In genomic region chr15:43800286-43801136, GRCh38 we compare ENCODE assay signal across 8 cellular contexts. TPM values are rescaled to one million over a fixed set of nuclear protein-coding genes. Genes with fewer than 3 reads are reported as not detected.
DNase-seq lines count a peak whose midpoint lies in the region; ATAC-seq, FAIRE-seq and TF ChIP-seq lines count a peak whose summit lies in the region.

Gene HYPK (plus strand): TSS chr15:43800599. CDS start chr15:43800623, 24 bp downstream.

- no peak for FAIRE-seq in A549 (lab: Jason Lieb, UNC)

- H3K27ac ChIP-seq in A549 = peak within 1 kb of the TSS; percentile 89 to 90

- peaks cover 20% of the 10 kb centered on the region; the same call in 2 of the 3 replicates for H3K4me1 ChIP-seq in A549

- no peak for TF ChIP-seq EP300 in A549 (IDR thresholded peaks at IDR 0.05)

- H3K4me3 ChIP-seq in A549 = peak within 1 kb of the TSS; percentile 89

- CTCF ChIA-PET in A549 (lab: Yijun Ruan, JAX) = interaction anchor here (0.9 kb wide), 1 partner anchor 21 kb away, joined by 3 read pairs; no protein-coding TSS in a partner anchor

- POLR2A ChIA-PET in A549 (lab: Yijun Ruan, JAX) = interaction anchor here (0.7 to 1.5 kb wide), 6 partner anchors 8 to 736 kb away, joined by 3 to 7 read pairs (median 4); partner anchors contain the start of genes EIF3J, ELL3, MFAP1 and SERF2

- H3K4me2 ChIP-seq in A549 = peak within 1 kb of the TSS; percentile 82

- ATAC-seq in A549 (peak; percentile 92), GM18861 (IDR thresholded peaks at IDR 0.05; ENCODE audit: unreplicated experiment) (peak; percentile 76), HG03103 (IDR thresholded peaks at IDR 0.05; ENCODE audit: low read depth, unreplicated experiment) (peak; percentile 86)

- WGBS in A549 (ENCODE audit: missing lambda C conversion rate) = 11% methylated on average over 42 of the region's 44 CpGs

- no peak for TF ChIP-seq CTCF in A549 (IDR thresholded peaks at IDR 0.05)

- no peaks in the 10 kb centered on the region for H3K9me3 ChIP-seq in A549

- peak; percentile 68 for TF ChIP-seq POLR2A in A549 (IDR thresholded peaks at IDR 0.05; ENCODE audit: low read length)

- no peak for TF ChIP-seq RAD21 in A549 (conservative IDR thresholded peaks at IDR 0.05 in 1 of 2, IDR thresholded peaks at IDR 0.05 in 1 of 2)

- DNase-seq in A549 (ENCODE audit: low read depth in 1 of 2, low spot score in 1 of 2) = peak; percentile 63 to 79
- peak; percentile 46 for DNase-seq in NCI-H345 treated with DMSO at 0.1 percent for 48 hours (lab: John Stamatoyannopoulos, UW; ENCODE audit: unreplicated experiment)
- peak; percentile 84 for DNase-seq in activated CD4-positive, CD25-positive, alpha-beta regulatory T cell treated with anti-CD3 and anti-CD28 coated beads, Interleukin-2, amount 50 U/mL, for 16 hours (ENCODE audit: low read depth, low spot score)
- DNase-seq in central memory CD4-positive, alpha-beta T cell = peak; percentile 89
- peak; percentile 94 for DNase-seq in islet precursor cell
- DNase-seq in stimulated activated CD4-positive, alpha-beta T cell treated with anti-CD3 and anti-CD28 coated beads, Interleukin-12 subunit alpha, Interleukin-12 subunit beta, amount 100 ng/mL, for 48 hours (ENCODE audit: low read depth in 2 of 3, low spot score in 1 of 3) = peak; percentile 75 to 88 (median 86)

TF ChIP-seq in A549, 52 proteins besides CTCF, POLR2A, EP300 and RAD21 (continues in another document):
- TF ChIP-seq FOXS1 (CRISPR knock-in tag; IDR thresholded peaks at IDR 0.05) = no peak
- TF ChIP-seq NPAS2 (CRISPR knock-in tag; IDR thresholded peaks at IDR 0.05; ENCODE audit: borderline replicate concordance) = no peak
- TF ChIP-seq SREBF2 (IDR thresholded peaks at IDR 0.05) = no peak
- no peak for TF ChIP-seq BHLHE40 (IDR thresholded peaks at IDR 0.05; ENCODE audit: low read depth, low read length)
- no peak for TF ChIP-seq NFE2L2 (conservative IDR thresholded peaks at IDR 0.05; ENCODE audit: low read length)
- no peak for TF ChIP-seq CHD2 (IDR thresholded peaks at IDR 0.05; ENCODE audit: low read length, partially characterized antibody)
- no peak for TF ChIP-seq SMC3 (IDR thresholded peaks at IDR 0.05)
- TF ChIP-seq, protein P1, sequence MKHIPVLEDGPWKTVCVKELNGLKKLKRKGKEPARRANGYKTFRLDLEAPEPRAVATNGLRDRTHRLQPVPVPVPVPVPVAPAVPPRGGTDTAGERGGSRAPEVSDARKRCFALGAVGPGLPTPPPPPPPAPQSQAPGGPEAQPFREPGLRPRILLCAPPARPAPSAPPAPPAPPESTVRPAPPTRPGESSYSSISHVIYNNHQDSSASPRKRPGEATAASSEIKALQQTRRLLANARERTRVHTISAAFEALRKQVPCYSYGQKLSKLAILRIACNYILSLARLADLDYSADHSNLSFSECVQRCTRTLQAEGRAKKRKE (CRISPR knock-in tag; IDR thresholded peaks at IDR 0.05; ENCODE audit: low read depth) = no peak
- TF ChIP-seq RARB (CRISPR knock-in tag; IDR thresholded peaks at IDR 0.05) = no peak
- TF ChIP-seq ZSCAN20 (CRISPR knock-in tag; IDR thresholded peaks at IDR 0.05) = no peak
- TF ChIP-seq ZC3H11A (IDR thresholded peaks at IDR 0.05) = no peak
- TF ChIP-seq, protein P2, sequence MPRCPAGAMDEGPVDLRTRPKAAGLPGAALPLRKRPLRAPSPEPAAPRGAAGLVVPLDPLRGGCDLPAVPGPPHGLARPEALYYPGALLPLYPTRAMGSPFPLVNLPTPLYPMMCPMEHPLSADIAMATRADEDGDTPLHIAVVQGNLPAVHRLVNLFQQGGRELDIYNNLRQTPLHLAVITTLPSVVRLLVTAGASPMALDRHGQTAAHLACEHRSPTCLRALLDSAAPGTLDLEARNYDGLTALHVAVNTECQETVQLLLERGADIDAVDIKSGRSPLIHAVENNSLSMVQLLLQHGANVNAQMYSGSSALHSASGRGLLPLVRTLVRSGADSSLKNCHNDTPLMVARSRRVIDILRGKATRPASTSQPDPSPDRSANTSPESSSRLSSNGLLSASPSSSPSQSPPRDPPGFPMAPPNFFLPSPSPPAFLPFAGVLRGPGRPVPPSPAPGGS (IDR thresholded peaks at IDR 0.05) = peak; percentile 45; the same call in 1 of the 3 replicates
- TF ChIP-seq HES2 (IDR thresholded peaks at IDR 0.05) = no peak
- TF ChIP-seq, protein P3, sequence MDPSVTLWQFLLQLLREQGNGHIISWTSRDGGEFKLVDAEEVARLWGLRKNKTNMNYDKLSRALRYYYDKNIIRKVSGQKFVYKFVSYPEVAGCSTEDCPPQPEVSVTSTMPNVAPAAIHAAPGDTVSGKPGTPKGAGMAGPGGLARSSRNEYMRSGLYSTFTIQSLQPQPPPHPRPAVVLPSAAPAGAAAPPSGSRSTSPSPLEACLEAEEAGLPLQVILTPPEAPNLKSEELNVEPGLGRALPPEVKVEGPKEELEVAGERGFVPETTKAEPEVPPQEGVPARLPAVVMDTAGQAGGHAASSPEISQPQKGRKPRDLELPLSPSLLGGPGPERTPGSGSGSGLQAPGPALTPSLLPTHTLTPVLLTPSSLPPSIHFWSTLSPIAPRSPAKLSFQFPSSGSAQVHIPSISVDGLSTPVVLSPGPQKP (IDR thresholded peaks at IDR 0.05; ENCODE audit: low read depth, low read length) = no peak
- TF ChIP-seq, protein P4, sequence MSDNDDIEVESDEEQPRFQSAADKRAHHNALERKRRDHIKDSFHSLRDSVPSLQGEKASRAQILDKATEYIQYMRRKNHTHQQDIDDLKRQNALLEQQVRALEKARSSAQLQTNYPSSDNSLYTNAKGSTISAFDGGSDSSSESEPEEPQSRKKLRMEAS (IDR thresholded peaks at IDR 0.05) = peak; percentile 68
- no peak for TF ChIP-seq ESRRA (IDR thresholded peaks at IDR 0.05; ENCODE audit: borderline replicate concordance, low read length)
- TF ChIP-seq, protein P5, sequence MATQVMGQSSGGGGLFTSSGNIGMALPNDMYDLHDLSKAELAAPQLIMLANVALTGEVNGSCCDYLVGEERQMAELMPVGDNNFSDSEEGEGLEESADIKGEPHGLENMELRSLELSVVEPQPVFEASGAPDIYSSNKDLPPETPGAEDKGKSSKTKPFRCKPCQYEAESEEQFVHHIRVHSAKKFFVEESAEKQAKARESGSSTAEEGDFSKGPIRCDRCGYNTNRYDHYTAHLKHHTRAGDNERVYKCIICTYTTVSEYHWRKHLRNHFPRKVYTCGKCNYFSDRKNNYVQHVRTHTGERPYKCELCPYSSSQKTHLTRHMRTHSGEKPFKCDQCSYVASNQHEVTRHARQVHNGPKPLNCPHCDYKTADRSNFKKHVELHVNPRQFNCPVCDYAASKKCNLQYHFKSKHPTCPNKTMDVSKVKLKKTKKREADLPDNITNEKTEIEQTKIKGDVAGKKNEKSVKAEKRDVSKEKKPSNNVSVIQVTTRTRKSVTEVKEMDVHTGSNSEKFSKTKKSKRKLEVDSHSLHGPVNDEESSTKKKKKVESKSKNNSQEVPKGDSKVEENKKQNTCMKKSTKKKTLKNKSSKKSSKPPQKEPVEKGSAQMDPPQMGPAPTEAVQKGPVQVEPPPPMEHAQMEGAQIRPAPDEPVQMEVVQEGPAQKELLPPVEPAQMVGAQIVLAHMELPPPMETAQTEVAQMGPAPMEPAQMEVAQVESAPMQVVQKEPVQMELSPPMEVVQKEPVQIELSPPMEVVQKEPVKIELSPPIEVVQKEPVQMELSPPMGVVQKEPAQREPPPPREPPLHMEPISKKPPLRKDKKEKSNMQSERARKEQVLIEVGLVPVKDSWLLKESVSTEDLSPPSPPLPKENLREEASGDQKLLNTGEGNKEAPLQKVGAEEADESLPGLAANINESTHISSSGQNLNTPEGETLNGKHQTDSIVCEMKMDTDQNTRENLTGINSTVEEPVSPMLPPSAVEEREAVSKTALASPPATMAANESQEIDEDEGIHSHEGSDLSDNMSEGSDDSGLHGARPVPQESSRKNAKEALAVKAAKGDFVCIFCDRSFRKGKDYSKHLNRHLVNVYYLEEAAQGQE (IDR thresholded peaks at IDR 0.05) = no peak
- no peak for TF ChIP-seq MAZ (IDR thresholded peaks at IDR 0.05; ENCODE audit: borderline replicate concordance, low read depth, low read length)
- no peak for TF ChIP-seq CBX2 (IDR thresholded peaks at IDR 0.05; ENCODE audit: borderline replicate concordance, low read depth)
- no peak for TF ChIP-seq RFX5 (IDR thresholded peaks at IDR 0.05)
- no peak for TF ChIP-seq GATA3 (IDR thresholded peaks at IDR 0.05; ENCODE audit: borderline replicate concordance)
- TF ChIP-seq KDM5A (IDR thresholded peaks at IDR 0.05) = peak; percentile 49; the same call in 1 of the 2 replicates
- no peak for TF ChIP-seq HOXB13 (CRISPR knock-in tag; IDR thresholded peaks at IDR 0.05; ENCODE audit: low read depth)
- TF ChIP-seq JUN (IDR thresholded peaks at IDR 0.05) = peak in 1 of 2 experiments; percentile 76; a peak in 2 of 5 replicates
- TF ChIP-seq RCOR1 (IDR thresholded peaks at IDR 0.05; ENCODE audit: low read depth, low read length) = no peak
- TF ChIP-seq HMGXB4 (CRISPR knock-in tag; IDR thresholded peaks at IDR 0.05; ENCODE audit: borderline replicate concordance) = no peak
- no peak for TF ChIP-seq HEYL (CRISPR knock-in tag; IDR thresholded peaks at IDR 0.05)

RNA-seq across cellular contexts. Expression of gene HYPK, which starts in this region (rescaled TPM):
- polyA plus RNA-seq in A549 (2011; rRNA removed) (10.7 and 21.0 TPM in 2 replicates), A549 (2017; fragmentation: RNase III; extraction: RNeasy Plus Mini Kit Qiagen cat#74134 plus additional on column Dnase treatment) (45.5 to 80.8 TPM (median 66.5 TPM) in 3 replicates)
- 6.1 and 8.8 TPM in 2 replicates for polyA plus RNA-seq in A549 (2012; cell fraction: cytosol; rRNA removed)
- 3.7 and 6.0 TPM in 2 replicates for polyA plus RNA-seq in A549 (2012; cell fraction: nucleus; rRNA removed)
- polyA minus RNA-seq in A549 (2011; rRNA and poly(A)+ RNA removed) = 3.6 and 6.3 TPM in 2 replicates

Comparison
In these comparisons a context has a peak if more than half of its experiments do, and no peak if none do; other contexts are left out.
1. Peak in every context shown above with its lines: DNase-seq, ATAC-seq, H3K4me3 ChIP-seq and H3K27ac ChIP-seq.